1 cellular context compared by ENCODE assay signal in the genomic region with DNA sequence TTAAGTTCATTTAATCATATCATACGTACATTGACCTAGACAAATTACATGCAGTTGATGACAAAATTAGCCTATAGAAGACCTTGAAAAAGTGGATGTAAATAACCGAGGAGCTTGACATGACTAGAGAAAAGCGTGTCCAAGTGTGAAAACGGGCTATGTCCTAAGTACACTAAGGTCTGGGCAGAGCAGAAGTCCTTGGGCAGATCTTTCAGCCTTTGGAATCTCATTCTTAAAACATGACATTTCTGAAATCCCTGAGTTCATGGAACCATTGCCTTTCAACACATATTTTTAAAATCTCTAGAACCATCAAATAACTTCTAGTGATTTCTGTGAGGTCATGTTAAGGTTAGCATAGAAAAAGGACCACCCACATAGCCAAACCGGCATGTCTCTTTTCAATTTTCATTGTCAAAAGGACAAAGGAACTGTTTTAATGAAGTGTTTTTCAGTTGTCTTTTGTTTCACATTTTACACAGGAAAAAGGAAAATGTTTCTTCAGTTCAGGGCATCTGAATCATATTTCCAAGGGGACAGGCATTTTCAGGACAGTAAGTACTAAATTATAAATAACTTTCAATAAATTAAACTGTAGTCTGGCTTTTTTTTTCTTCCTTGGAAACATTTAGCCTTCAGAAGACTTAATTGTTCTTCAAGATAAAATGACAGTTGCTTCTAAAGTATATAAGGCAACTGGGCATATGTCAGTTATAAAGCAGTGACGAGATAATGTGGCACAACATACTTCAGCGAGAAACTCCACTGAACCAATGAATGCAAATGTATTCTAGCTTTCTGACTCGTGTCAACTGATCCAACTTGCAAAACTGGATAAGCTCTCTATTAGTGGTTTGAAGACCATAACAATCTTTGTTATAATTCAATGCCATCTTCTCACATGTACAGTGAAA.
TF ChIP-seq lines count a peak whose summit lies in the region.

No MANE protein-coding gene starts in this region.

TF ChIP-seq in A549, 52 proteins besides CTCF, POLR2A, EP300 and RAD21 (continued from another document):
- TF ChIP-seq, protein P1, sequence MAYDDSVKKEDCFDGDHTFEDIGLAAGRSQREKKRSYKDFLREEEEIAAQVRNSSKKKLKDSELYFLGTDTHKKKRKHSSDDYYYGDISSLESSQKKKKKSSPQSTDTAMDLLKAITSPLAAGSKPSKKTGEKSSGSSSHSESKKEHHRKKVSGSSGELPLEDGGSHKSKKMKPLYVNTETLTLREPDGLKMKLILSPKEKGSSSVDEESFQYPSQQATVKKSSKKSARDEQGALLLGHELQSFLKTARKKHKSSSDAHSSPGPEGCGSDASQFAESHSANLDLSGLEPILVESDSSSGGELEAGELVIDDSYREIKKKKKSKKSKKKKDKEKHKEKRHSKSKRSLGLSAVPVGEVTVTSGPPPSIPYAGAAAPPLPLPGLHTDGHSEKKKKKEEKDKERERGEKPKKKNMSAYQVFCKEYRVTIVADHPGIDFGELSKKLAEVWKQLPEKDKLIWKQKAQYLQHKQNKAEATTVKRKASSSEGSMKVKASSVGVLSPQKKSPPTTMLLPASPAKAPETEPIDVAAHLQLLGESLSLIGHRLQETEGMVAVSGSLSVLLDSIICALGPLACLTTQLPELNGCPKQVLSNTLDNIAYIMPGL (CRISPR knock-in tag; IDR thresholded peaks at IDR 0.05; ENCODE audit: borderline replicate concordance) = no peak
- TF ChIP-seq EHF (CRISPR knock-in tag; IDR thresholded peaks at IDR 0.05) (no peak), HEYL (CRISPR knock-in tag; IDR thresholded peaks at IDR 0.05) (no peak), RARB (CRISPR knock-in tag; IDR thresholded peaks at IDR 0.05) (no peak), NPAS2 (CRISPR knock-in tag; IDR thresholded peaks at IDR 0.05; ENCODE audit: borderline replicate concordance) (no peak), JUN (IDR thresholded peaks at IDR 0.05) (no peak), TFCP2L1 (CRISPR knock-in tag; IDR thresholded peaks at IDR 0.05) (no peak)
- TF ChIP-seq, protein P2, sequence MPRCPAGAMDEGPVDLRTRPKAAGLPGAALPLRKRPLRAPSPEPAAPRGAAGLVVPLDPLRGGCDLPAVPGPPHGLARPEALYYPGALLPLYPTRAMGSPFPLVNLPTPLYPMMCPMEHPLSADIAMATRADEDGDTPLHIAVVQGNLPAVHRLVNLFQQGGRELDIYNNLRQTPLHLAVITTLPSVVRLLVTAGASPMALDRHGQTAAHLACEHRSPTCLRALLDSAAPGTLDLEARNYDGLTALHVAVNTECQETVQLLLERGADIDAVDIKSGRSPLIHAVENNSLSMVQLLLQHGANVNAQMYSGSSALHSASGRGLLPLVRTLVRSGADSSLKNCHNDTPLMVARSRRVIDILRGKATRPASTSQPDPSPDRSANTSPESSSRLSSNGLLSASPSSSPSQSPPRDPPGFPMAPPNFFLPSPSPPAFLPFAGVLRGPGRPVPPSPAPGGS (IDR thresholded peaks at IDR 0.05) = no peak
